In genomic region chr1:29081201-29081600, GRCh38 we compare ENCODE assay signal across 26 cellular contexts. TPM values are rescaled to one million over a fixed set of nuclear protein-coding genes. Genes with fewer than 3 reads are reported as not detected.
"Had no signal": no experiment of that assay in that cellular context is flagged by ENCODE, and none has a peak within 500 bp of the region (broad histone marks: within the 10 kb centered on the region; RNA-seq: fewer than 3 reads in every experiment).

No MANE protein-coding gene starts in this region.

- H3K4me1 ChIP-seq: ascending aorta, body of pancreas, Peyer's patch, SJCRH30 had no signal

- H3K4me1 Mint-ChIP-seq: activated CD8-positive, alpha-beta memory T cell treated with anti-CD3 and anti-CD28 coated beads, Interleukin-2, amount 10 ng/mL, durations not matched to agents 7 days and 5 days; activated T-helper 17 cell treated with anti-CD3 and anti-CD28 coated beads, Interleukin-2, amount 50 U/mL, for 72 hours had no signal

- H3K27ac ChIP-seq: ascending aorta, body of pancreas, Peyer's patch, RWPE1, SJCRH30 had no signal

- H3K27me3 Mint-ChIP-seq: activated CD8-positive, alpha-beta memory T cell treated with anti-CD3 and anti-CD28 coated beads, Interleukin-2, amount 10 ng/mL, durations not matched to agents 7 days and 5 days; activated naive CD8-positive, alpha-beta T cell treated with anti-CD3 and anti-CD28 coated beads, Interleukin-2, amount 50 U/mL, for 24 hours; activated T-helper 17 cell treated with anti-CD3 and anti-CD28 coated beads, Interleukin-2, amount 50 U/mL, for 72 hours had no signal

- H3K4me3 ChIP-seq: ascending aorta, body of pancreas, Peyer's patch, SJCRH30 had no signal

- H3K27ac Mint-ChIP-seq: activated CD8-positive, alpha-beta memory T cell treated with anti-CD3 and anti-CD28 coated beads, Interleukin-2, amount 10 ng/mL, durations not matched to agents 7 days and 5 days; activated naive CD4-positive, alpha-beta T cell treated with anti-CD3 and anti-CD28 coated beads for 36 hours; activated naive CD8-positive, alpha-beta T cell treated with anti-CD3 and anti-CD28 coated beads, Interleukin-2, amount 50 U/mL, for 24 hours; activated T-helper 17 cell treated with anti-CD3 and anti-CD28 coated beads, Interleukin-2, amount 50 U/mL, for 72 hours had no signal

- H3K27me3 ChIP-seq: ascending aorta, body of pancreas, Peyer's patch, SJCRH30 had no signal

- ATAC-seq: activated CD4-positive, CD25-positive, alpha-beta regulatory T cell treated with anti-CD3 and anti-CD28 coated beads, Interleukin-2, amount 50 U/mL, for 24 hours; activated CD8-positive, alpha-beta memory T cell treated with anti-CD3 and anti-CD28 coated beads, Interleukin-2, amount 10 ng/mL, durations not matched to agents 7 days and 5 days; activated naive CD8-positive, alpha-beta T cell treated with anti-CD3 and anti-CD28 coated beads, Interleukin-2, amount 50 U/mL, for 24 hours; activated T-cell treated with anti-CD3 and anti-CD28 coated beads, Interleukin-2, amount 50 U/mL, for 4 hours; activated T-helper 17 cell treated with anti-CD3 and anti-CD28 coated beads, Interleukin-2, amount 50 U/mL, for 72 hours; body of pancreas; SK-N-SH treated with all-trans-retinoic acid at 6 μM for 48 hours had no signal

- H3K36me3 ChIP-seq: ascending aorta, Peyer's patch, SJCRH30 had no signal

- H3K4me3 Mint-ChIP-seq: activated CD8-positive, alpha-beta memory T cell treated with anti-CD3 and anti-CD28 coated beads, Interleukin-2, amount 10 ng/mL, durations not matched to agents 7 days and 5 days; activated naive CD4-positive, alpha-beta T cell treated with anti-CD3 and anti-CD28 coated beads for 36 hours; activated naive CD8-positive, alpha-beta T cell treated with anti-CD3 and anti-CD28 coated beads, Interleukin-2, amount 50 U/mL, for 24 hours; activated T-cell treated with anti-CD3 and anti-CD28 coated beads, Interleukin-2, amount 50 U/mL, for 4 hours; activated T-helper 17 cell treated with anti-CD3 and anti-CD28 coated beads, Interleukin-2, amount 50 U/mL, for 72 hours had no signal

- H3K9me3 Mint-ChIP-seq: activated naive CD4-positive, alpha-beta T cell treated with anti-CD3 and anti-CD28 coated beads for 36 hours; activated naive CD8-positive, alpha-beta T cell treated with anti-CD3 and anti-CD28 coated beads, Interleukin-2, amount 50 U/mL, for 24 hours; activated T-cell treated with anti-CD3 and anti-CD28 coated beads, Interleukin-2, amount 50 U/mL, for 4 hours; activated T-helper 17 cell treated with anti-CD3 and anti-CD28 coated beads, Interleukin-2, amount 50 U/mL, for 72 hours had no signal

- H3K36me3 Mint-ChIP-seq: activated CD8-positive, alpha-beta memory T cell treated with anti-CD3 and anti-CD28 coated beads, Interleukin-2, amount 10 ng/mL, durations not matched to agents 7 days and 5 days had no signal

- H3K9me3 ChIP-seq: ascending aorta, body of pancreas, Peyer's patch, SJCRH30 had no signal

- DNase-seq: activated CD4-positive, alpha-beta T cell treated with anti-CD3 and anti-CD28 coated beads for 4 hours; activated CD8-positive, alpha-beta memory T cell treated with anti-CD3 and anti-CD28 coated beads, Interleukin-2, amount 10 ng/mL, durations not matched to agents 7 days and 5 days; activated gamma-delta T cell; activated naive CD4-positive, alpha-beta T cell treated with anti-CD3 and anti-CD28 coated beads for 36 hours; activated naive CD8-positive, alpha-beta T cell treated with anti-CD3 and anti-CD28 coated beads, Interleukin-2, amount 50 U/mL, for 24 hours; activated T-cell treated with anti-CD3 and anti-CD28 coated beads, Interleukin-2, amount 50 U/mL, for 4 hours; amniotic stem cell; body of pancreas; IMR-90; Kasumi-1; KBM-7; NCI-H146; NCI-H187 treated with DMSO at 0.1 percent for 48 hours; NCI-H2081 treated with DMSO at 0.1 percent for 48 hours; NCI-H446; NCI-H524; Peyer's patch; Right ventricle myocardium superior; SJCRH30; SW 1271 had no signal

RNA-seq across cellular contexts. Expression of gene TMEM200B, which starts 42.5 kb away (rescaled TPM):
- total RNA-seq: T-helper 1 cell treated with Interleukin-12 subunit alpha and Interleukin-12 subunit beta and Interleukin-4 antibody, amounts not matched to agents 30 ng/mL and 1 ng/mL, for 36 hours had no signal
